ENCODE assay signal across 28 cellular contexts in the genomic region with DNA sequence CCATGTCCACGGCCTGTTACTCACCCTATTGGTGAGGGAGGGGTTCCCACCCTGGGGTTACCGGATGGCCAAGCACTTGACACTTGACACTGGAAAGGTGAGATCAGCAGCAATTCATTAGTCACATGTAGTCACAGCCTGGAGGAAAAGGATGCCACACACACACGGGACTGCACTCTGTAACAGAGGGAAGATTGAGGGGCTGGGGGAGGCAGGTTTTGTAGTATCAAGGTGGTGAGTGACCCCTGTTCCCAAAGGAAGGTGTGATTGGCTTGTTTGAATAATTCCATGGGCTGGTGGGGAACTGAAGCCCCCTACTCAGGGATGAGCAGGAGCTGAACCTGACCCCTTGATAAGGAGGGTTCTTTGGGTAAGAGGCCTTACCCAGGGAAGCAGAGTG.
"Had no signal": no experiment of that assay in that cellular context is flagged by ENCODE, and none has a peak within 500 bp of the region (broad histone marks: within the 10 kb centered on the region; RNA-seq: fewer than 3 reads in every experiment).

No MANE protein-coding gene starts in this region.

- H3K9me3 ChIP-seq: suprapubic skin, testis, thoracic aorta, thyroid gland, tibial artery, upper lobe of right lung, uterus, vagina had no signal

- FAIRE-seq: urothelium cell line had no signal

- H3K27ac ChIP-seq: stomach, suprapubic skin, testis, thoracic aorta, thyroid gland, tibial artery, tibial nerve, transverse colon, upper lobe of left lung, upper lobe of right lung, uterus, vagina had no signal

- H3K4me1 Mint-ChIP-seq: stimulated activated effector memory CD8-positive, alpha-beta T cell treated with anti-CD3 and anti-CD28 coated beads, Interleukin-12 subunit alpha, Interleukin-12 subunit beta, amount 100 ng/mL, for 72 hours; stimulated activated naive CD8-positive, alpha-beta T cell treated with anti-CD3 and anti-CD28 coated beads, Interleukin-15, amount 100 ng/mL, for 72 hours had no signal

- ATAC-seq: stimulated activated effector memory CD8-positive, alpha-beta T cell treated with anti-CD3 and anti-CD28 coated beads, Interleukin-12 subunit alpha, Interleukin-12 subunit beta, amount 100 ng/mL, for 72 hours; stimulated activated memory B cell treated with anti-CD40 and anti-IgM and Interleukin-4, amounts not matched to agents 10 μg/mL and 1 μg/mL and 100 μg/mL, for 72 hours; stimulated activated naive B cell treated with anti-CD40 and anti-IgM and Interleukin-4, amounts not matched to agents 10 μg/mL and 1 μg/mL and 100 μg/mL, for 72 hours; stimulated activated naive CD8-positive, alpha-beta T cell treated with anti-CD3 and anti-CD28 coated beads, Interleukin-15, amount 100 ng/mL, for 72 hours; stimulated activated naive CD8-positive, alpha-beta T cell treated with anti-CD3 and anti-CD28 coated beads, Interleukin-15, Interleukin-2, amounts not matched to agents 100 U/mL and 50 U/mL, for 24 hours; upper lobe of right lung had no signal

- H3K36me3 Mint-ChIP-seq: stimulated activated effector memory CD8-positive, alpha-beta T cell treated with anti-CD3 and anti-CD28 coated beads, Interleukin-12 subunit alpha, Interleukin-12 subunit beta, amount 100 ng/mL, for 72 hours; stimulated activated naive B cell treated with anti-CD40 and anti-IgM and Interleukin-4, amounts not matched to agents 10 μg/mL and 1 μg/mL and 100 μg/mL, for 72 hours; type B pancreatic cell had no signal

- H3K36me3 ChIP-seq: stomach, suprapubic skin, thoracic aorta, thyroid gland, tibial artery, tibial nerve, transverse colon, upper lobe of left lung, upper lobe of right lung, uterus, vagina had no signal

- H3K4me3 Mint-ChIP-seq: stimulated activated effector memory CD8-positive, alpha-beta T cell treated with anti-CD3 and anti-CD28 coated beads, Interleukin-12 subunit alpha, Interleukin-12 subunit beta, amount 100 ng/mL, for 72 hours; stimulated activated memory B cell treated with anti-CD40 and anti-IgM and Interleukin-4, amounts not matched to agents 10 μg/mL and 1 μg/mL and 100 μg/mL, for 72 hours; stimulated activated naive B cell treated with anti-CD40 and anti-IgM and Interleukin-4, amounts not matched to agents 10 μg/mL and 1 μg/mL and 100 μg/mL, for 72 hours; stimulated activated naive CD8-positive, alpha-beta T cell treated with anti-CD3 and anti-CD28 coated beads, Interleukin-15, amount 100 ng/mL, for 72 hours; stimulated activated naive CD8-positive, alpha-beta T cell treated with anti-CD3 and anti-CD28 coated beads, Interleukin-15, Interleukin-2, amounts not matched to agents 100 ng/mL and 50 ng/mL, for 24 hours; type B pancreatic cell had no signal

- DNase-seq: stimulated activated CD4-positive, alpha-beta T cell treated with anti-CD3 and anti-CD28 coated beads, Interleukin-2, amount 100 ng/mL, for 24 hours; stimulated activated CD4-positive, alpha-beta T cell treated with anti-CD3 and anti-CD28 coated beads, Interleukin-2, amount 100 ng/mL, for 48 hours; stimulated activated CD4-positive, alpha-beta T cell treated with anti-CD3 and anti-CD28 coated beads, Interleukin-4, amount 100 ng/mL, for 1 hour; stimulated activated CD4-positive, alpha-beta T cell treated with anti-CD3 and anti-CD28 coated beads, Interleukin-4, amount 100 ng/mL, for 24 hours; stimulated activated CD4-positive, alpha-beta T cell treated with anti-CD3 and anti-CD28 coated beads, Interleukin-4, amount 100 ng/mL, for 4 hours; stimulated activated CD8-positive, alpha-beta memory T cell treated with anti-CD3 and anti-CD28 coated beads, Interleukin-4, amount 100 ng/mL, for 48 hours; stimulated activated naive B cell treated with anti-CD40 and anti-IgM and Interleukin-4, amounts not matched to agents 10 μg/mL and 1 μg/mL and 100 μg/mL, for 72 hours; stimulated activated naive CD4-positive, alpha-beta T cell; stimulated activated naive CD8-positive, alpha-beta T cell treated with anti-CD3 and anti-CD28 coated beads, Interleukin-15, amount 100 ng/mL, for 72 hours; stimulated activated naive CD8-positive, alpha-beta T cell treated with anti-CD3 and anti-CD28 coated beads, Interleukin-15, Interleukin-2, amounts not matched to agents 100 U/mL and 50 U/mL, for 24 hours; stomach; substantia nigra; testis; thyroid gland; tibial artery; transverse colon; upper lobe of left lung; upper lobe of right lung; uterus had no signal

- H3K27me3 ChIP-seq: stomach, suprapubic skin, testis, thyroid gland, tibial artery, tibial nerve, transverse colon, upper lobe of left lung, upper lobe of right lung, uterus, vagina had no signal

- H3K27ac Mint-ChIP-seq: stimulated activated effector memory CD8-positive, alpha-beta T cell treated with anti-CD3 and anti-CD28 coated beads, Interleukin-12 subunit alpha, Interleukin-12 subunit beta, amount 100 ng/mL, for 72 hours; stimulated activated memory B cell treated with anti-CD40 and anti-IgM and Interleukin-4, amounts not matched to agents 10 μg/mL and 1 μg/mL and 100 μg/mL, for 72 hours; stimulated activated naive B cell treated with anti-CD40 and anti-IgM and Interleukin-4, amounts not matched to agents 10 μg/mL and 1 μg/mL and 100 μg/mL, for 72 hours; stimulated activated naive CD8-positive, alpha-beta T cell treated with anti-CD3 and anti-CD28 coated beads, Interleukin-15, amount 100 ng/mL, for 72 hours; stimulated activated naive CD8-positive, alpha-beta T cell treated with anti-CD3 and anti-CD28 coated beads, Interleukin-15, Interleukin-2, amounts not matched to agents 100 ng/mL and 50 ng/mL, for 24 hours; type B pancreatic cell had no signal

- H3K27me3 Mint-ChIP-seq: stimulated activated naive B cell treated with anti-CD40 and anti-IgM and Interleukin-4, amounts not matched to agents 10 μg/mL and 1 μg/mL and 100 μg/mL, for 72 hours; stimulated activated naive CD8-positive, alpha-beta T cell treated with anti-CD3 and anti-CD28 coated beads, Interleukin-15, amount 100 ng/mL, for 72 hours; stimulated activated naive CD8-positive, alpha-beta T cell treated with anti-CD3 and anti-CD28 coated beads, Interleukin-15, Interleukin-2, amounts not matched to agents 100 ng/mL and 50 ng/mL, for 24 hours; type B pancreatic cell had no signal

- H3K4me1 ChIP-seq: stomach, suprapubic skin, testis, thyroid gland, tibial artery, tibial nerve, transverse colon, upper lobe of left lung, upper lobe of right lung, uterus, vagina had no signal

- H3K4me3 ChIP-seq: stomach, suprapubic skin, testis, thoracic aorta, thyroid gland, tibial artery, tibial nerve, transverse colon, upper lobe of left lung, upper lobe of right lung, uterus, vagina had no signal
